Comparison of ENCODE assay signal across 29 cellular contexts in the genomic region with DNA sequence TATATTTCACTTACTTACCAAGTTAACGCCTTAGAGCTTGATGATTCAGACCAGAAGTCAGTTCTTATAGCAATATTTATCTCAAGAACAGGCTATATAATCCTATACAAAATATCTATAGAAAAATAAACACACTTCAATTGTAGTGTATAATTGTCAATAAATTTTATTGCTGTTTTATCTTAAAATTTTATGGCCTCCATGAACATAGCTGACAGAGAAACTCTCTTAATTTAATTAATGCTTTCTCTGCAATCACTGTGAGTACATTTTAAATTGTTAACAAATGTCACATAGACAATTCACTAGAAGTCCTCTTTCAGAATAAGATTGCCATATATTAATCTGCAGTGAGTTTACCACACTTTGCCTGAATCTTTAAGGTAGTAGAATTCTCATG.
"Had no signal": no experiment of that assay in that cellular context is flagged by ENCODE, and none has a peak within 500 bp of the region (broad histone marks: within the 10 kb centered on the region; RNA-seq: fewer than 3 reads in every experiment).

No MANE protein-coding gene starts in this region.

- H3K79me2 ChIP-seq: parathyroid adenoma had no signal

- H3K9me3 ChIP-seq: ovary, psoas muscle, right lobe of liver, sigmoid colon, stomach, thoracic aorta, thyroid gland, tibial nerve, upper lobe of left lung, vagina had no signal

- H2AFZ ChIP-seq: parathyroid adenoma had no signal

- H3K27ac Mint-ChIP-seq: naive thymus-derived CD8-positive, alpha-beta T cell; natural killer cell treated with Interleukin-12 subunit alpha and Interleukin-12 subunit beta and Interleukin-15 and Interleukin-18, amount 100 ng/mL, for 72 hours; nephron progenitor cell; progenitor cell of endocrine pancreas; stimulated activated effector memory CD8-positive, alpha-beta T cell treated with anti-CD3 and anti-CD28 coated beads, Interleukin-12 subunit alpha, Interleukin-12 subunit beta, amount 100 ng/mL, for 72 hours; stimulated activated naive B cell treated with anti-CD40 and anti-IgM and Interleukin-4, amounts not matched to agents 10 μg/mL and 1 μg/mL and 100 μg/mL, for 72 hours; stimulated activated naive CD8-positive, alpha-beta T cell treated with anti-CD3 and anti-CD28 coated beads, Interleukin-15, Interleukin-2, amounts not matched to agents 100 ng/mL and 50 ng/mL, for 24 hours had no signal

- H3K4me1 ChIP-seq: parathyroid adenoma, psoas muscle, right lobe of liver, sigmoid colon, stomach, thyroid gland, tibial nerve, upper lobe of left lung, vagina had no signal

- H3K4me3 Mint-ChIP-seq: naive thymus-derived CD8-positive, alpha-beta T cell; natural killer cell treated with Interleukin-12 subunit alpha and Interleukin-12 subunit beta and Interleukin-15 and Interleukin-18, amount 100 ng/mL, for 72 hours; nephron progenitor cell; neural crest cell; stimulated activated effector memory CD8-positive, alpha-beta T cell treated with anti-CD3 and anti-CD28 coated beads, Interleukin-12 subunit alpha, Interleukin-12 subunit beta, amount 100 ng/mL, for 72 hours; stimulated activated naive B cell treated with anti-CD40 and anti-IgM and Interleukin-4, amounts not matched to agents 10 μg/mL and 1 μg/mL and 100 μg/mL, for 72 hours; stimulated activated naive CD8-positive, alpha-beta T cell treated with anti-CD3 and anti-CD28 coated beads, Interleukin-15, Interleukin-2, amounts not matched to agents 100 ng/mL and 50 ng/mL, for 24 hours had no signal

- ATAC-seq: naive thymus-derived CD8-positive, alpha-beta T cell; natural killer cell treated with Interleukin-12 subunit alpha and Interleukin-12 subunit beta and Interleukin-15 and Interleukin-18, amount 100 ng/mL, for 72 hours; psoas muscle; right cardiac atrium; right lobe of liver; stimulated activated effector memory CD8-positive, alpha-beta T cell treated with anti-CD3 and anti-CD28 coated beads, Interleukin-12 subunit alpha, Interleukin-12 subunit beta, amount 100 ng/mL, for 72 hours; stimulated activated naive B cell treated with anti-CD40 and anti-IgM and Interleukin-4, amounts not matched to agents 10 μg/mL and 1 μg/mL and 100 μg/mL, for 72 hours had no signal

- H3K4me1 Mint-ChIP-seq: naive thymus-derived CD8-positive, alpha-beta T cell; nephron progenitor cell; stimulated activated effector memory CD8-positive, alpha-beta T cell treated with anti-CD3 and anti-CD28 coated beads, Interleukin-12 subunit alpha, Interleukin-12 subunit beta, amount 100 ng/mL, for 72 hours; stimulated activated naive B cell treated with anti-CD40 and anti-IgM and Interleukin-4, amounts not matched to agents 10 μg/mL and 1 μg/mL and 100 μg/mL, for 72 hours had no signal

- H3K36me3 Mint-ChIP-seq: natural killer cell treated with Interleukin-12 subunit alpha and Interleukin-12 subunit beta and Interleukin-15 and Interleukin-18, amount 100 ng/mL, for 72 hours; stimulated activated effector memory CD8-positive, alpha-beta T cell treated with anti-CD3 and anti-CD28 coated beads, Interleukin-12 subunit alpha, Interleukin-12 subunit beta, amount 100 ng/mL, for 72 hours; stimulated activated naive B cell treated with anti-CD40 and anti-IgM and Interleukin-4, amounts not matched to agents 10 μg/mL and 1 μg/mL and 100 μg/mL, for 72 hours had no signal

- H3K36me3 ChIP-seq: ovary, right lobe of liver, sigmoid colon, stomach, thoracic aorta, thyroid gland, tibial nerve, upper lobe of left lung, vagina had no signal

- DNase-seq: naive thymus-derived CD8-positive, alpha-beta T cell; nephron progenitor cell; occipital lobe; ovary; posterior cingulate gyrus; psoas muscle; right cardiac atrium; right lobe of liver; sigmoid colon; small intestine; stimulated activated CD4-positive, alpha-beta T cell treated with anti-CD3 and anti-CD28 coated beads, Interleukin-15, amount 100 ng/mL, for 24 hours; stimulated activated CD4-positive, alpha-beta T cell treated with anti-CD3 and anti-CD28 coated beads, Interleukin-2, amount 100 ng/mL, for 24 hours; stimulated activated CD4-positive, alpha-beta T cell treated with anti-CD3 and anti-CD28 coated beads, Interleukin-2, amount 100 ng/mL, for 48 hours; stimulated activated CD4-positive, alpha-beta T cell treated with anti-CD3 and anti-CD28 coated beads, Interleukin-4, amount 100 ng/mL, for 24 hours; stimulated activated naive B cell treated with anti-CD40 and anti-IgM and Interleukin-4, amounts not matched to agents 10 μg/mL and 1 μg/mL and 100 μg/mL, for 72 hours; stimulated activated naive CD4-positive, alpha-beta T cell treated with Interleukin-2 at 50 U/mL for 16 hours; stomach; thyroid gland; trophoblast cell; upper lobe of left lung had no signal

- H3K9me3 Mint-ChIP-seq: stimulated activated effector memory CD8-positive, alpha-beta T cell treated with anti-CD3 and anti-CD28 coated beads, Interleukin-12 subunit alpha, Interleukin-12 subunit beta, amount 100 ng/mL, for 72 hours had no signal

- H3K9ac ChIP-seq: parathyroid adenoma had no signal

- H3K4me3 ChIP-seq: ovary, psoas muscle, right lobe of liver, sigmoid colon, stomach, thoracic aorta, thyroid gland, tibial nerve, upper lobe of left lung, vagina had no signal

- H3K27me3 ChIP-seq: ovary, right lobe of liver, sigmoid colon, stomach, thyroid gland, tibial nerve, upper lobe of left lung, vagina had no signal

- H3K27ac ChIP-seq: ovary, parathyroid adenoma, psoas muscle, right lobe of liver, sigmoid colon, stomach, thoracic aorta, thyroid gland, tibial nerve, upper lobe of left lung, vagina had no signal

- H3K27me3 Mint-ChIP-seq: naive thymus-derived CD8-positive, alpha-beta T cell; natural killer cell treated with Interleukin-12 subunit alpha and Interleukin-12 subunit beta and Interleukin-15 and Interleukin-18, amount 100 ng/mL, for 72 hours; progenitor cell of endocrine pancreas; stimulated activated naive B cell treated with anti-CD40 and anti-IgM and Interleukin-4, amounts not matched to agents 10 μg/mL and 1 μg/mL and 100 μg/mL, for 72 hours; stimulated activated naive CD8-positive, alpha-beta T cell treated with anti-CD3 and anti-CD28 coated beads, Interleukin-15, Interleukin-2, amounts not matched to agents 100 ng/mL and 50 ng/mL, for 24 hours had no signal
